In the genomic region with DNA sequence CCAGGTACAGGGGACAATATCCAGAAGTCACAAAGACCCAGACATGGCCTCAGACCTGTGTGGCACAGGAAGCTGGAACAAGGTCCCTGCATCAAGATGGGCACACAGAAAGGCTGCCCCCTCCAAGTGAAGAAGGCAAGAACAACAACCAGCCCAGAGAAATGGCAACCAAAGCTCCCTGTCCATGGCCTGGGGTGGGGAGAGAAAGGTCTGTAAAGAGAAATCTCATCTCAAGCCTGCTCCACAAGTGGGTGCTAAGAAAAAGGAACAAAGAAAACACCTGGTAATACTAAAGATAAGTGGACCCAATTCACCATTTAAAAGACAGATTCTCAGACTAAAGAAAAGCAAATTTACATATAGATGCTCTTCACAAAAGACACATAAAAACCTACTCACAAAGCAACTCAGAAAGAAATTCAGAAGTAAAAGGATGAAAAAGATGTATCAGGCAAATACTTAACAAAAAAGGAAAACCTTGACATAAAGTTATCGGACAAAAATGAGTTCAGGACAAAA, we compare ENCODE assay signal across 16 cellular contexts.
"Had no signal": no experiment of that assay in that cellular context is flagged by ENCODE, and none has a peak within 500 bp of the region (broad histone marks: within the 10 kb centered on the region; RNA-seq: fewer than 3 reads in every experiment).

No MANE protein-coding gene starts in this region.

- H3K27ac Mint-ChIP-seq: activated CD8-positive, alpha-beta T cell treated with anti-CD3 and anti-CD28 coated beads for 36 hours; activated naive CD8-positive, alpha-beta T cell; brain; stimulated activated naive CD8-positive, alpha-beta T cell treated with anti-CD3 and anti-CD28 coated beads, Interleukin-15, amount 100 ng/mL, for 72 hours had no signal

- DNase-seq: activated CD4-positive, alpha-beta T cell treated with anti-CD3 and anti-CD28 coated beads for 4 hours; activated CD8-positive, alpha-beta T cell treated with anti-CD3 and anti-CD28 coated beads for 36 hours; activated gamma-delta T cell; activated T-cell treated with anti-CD3 and anti-CD28 coated beads, Interleukin-2, amount 50 U/mL, for 4 hours; amniotic stem cell; central memory CD4-positive, alpha-beta T cell; colonic mucosa; nephron progenitor cell; right cardiac atrium; stimulated activated naive CD8-positive, alpha-beta T cell treated with anti-CD3 and anti-CD28 coated beads, Interleukin-15, amount 100 ng/mL, for 72 hours; WERI-Rb-1 had no signal

- H3K27me3 ChIP-seq: colonic mucosa, foreskin keratinocyte had no signal

- H3K27me3 Mint-ChIP-seq: activated CD8-positive, alpha-beta T cell treated with anti-CD3 and anti-CD28 coated beads for 36 hours; activated naive CD8-positive, alpha-beta T cell; brain; stimulated activated naive CD8-positive, alpha-beta T cell treated with anti-CD3 and anti-CD28 coated beads, Interleukin-15, amount 100 ng/mL, for 72 hours; type B pancreatic cell had no signal

- H3K36me3 Mint-ChIP-seq: activated naive CD8-positive, alpha-beta T cell; brain had no signal

- ATAC-seq: activated CD8-positive, alpha-beta T cell treated with anti-CD3 and anti-CD28 coated beads for 36 hours; activated T-cell treated with anti-CD3 and anti-CD28 coated beads, Interleukin-2, amount 50 U/mL, for 4 hours; foreskin keratinocyte; right cardiac atrium; stimulated activated naive CD8-positive, alpha-beta T cell treated with anti-CD3 and anti-CD28 coated beads, Interleukin-15, amount 100 ng/mL, for 72 hours had no signal

- H3K4me1 ChIP-seq: colonic mucosa had no signal

- H3K9me3 ChIP-seq: colonic mucosa, prostate gland had no signal

- H3K27ac ChIP-seq: colonic mucosa, prostate gland, WERI-Rb-1 had no signal

- H3K4me3 Mint-ChIP-seq: activated CD8-positive, alpha-beta T cell treated with anti-CD3 and anti-CD28 coated beads for 36 hours; activated naive CD8-positive, alpha-beta T cell; activated T-cell treated with anti-CD3 and anti-CD28 coated beads, Interleukin-2, amount 50 U/mL, for 4 hours; brain; nephron progenitor cell; stimulated activated naive CD8-positive, alpha-beta T cell treated with anti-CD3 and anti-CD28 coated beads, Interleukin-15, amount 100 ng/mL, for 72 hours; type B pancreatic cell had no signal

- H3K36me3 ChIP-seq: colonic mucosa, prostate gland, WERI-Rb-1 had no signal

- H3K4me3 ChIP-seq: colonic mucosa, prostate gland had no signal

- H3K9me3 Mint-ChIP-seq: activated CD8-positive, alpha-beta T cell treated with anti-CD3 and anti-CD28 coated beads for 36 hours; activated T-cell treated with anti-CD3 and anti-CD28 coated beads, Interleukin-2, amount 50 U/mL, for 4 hours; brain; nephron progenitor cell; stimulated activated naive CD8-positive, alpha-beta T cell treated with anti-CD3 and anti-CD28 coated beads, Interleukin-15, amount 100 ng/mL, for 72 hours; type B pancreatic cell had no signal
